ENCODE assay signal across 31 cellular contexts in genomic region chr5:178295589-178295988, GRCh38.
"Had no signal": no experiment of that assay in that cellular context is flagged by ENCODE, and none has a peak within 500 bp of the region (broad histone marks: within the 10 kb centered on the region; RNA-seq: fewer than 3 reads in every experiment).

No MANE protein-coding gene starts in this region.

- H3K9me3 ChIP-seq: neutrophil, ovary, psoas muscle, right lobe of liver, sigmoid colon, suprapubic skin, testis, tibial artery, transverse colon, vagina had no signal

- H3K36me3 Mint-ChIP-seq: naive B cell; natural killer cell treated with Interleukin-12 subunit alpha and Interleukin-12 subunit beta and Interleukin-15 and Interleukin-18, amount 100 ng/mL, for 72 hours; stimulated activated memory B cell treated with anti-CD40 and anti-IgM and Interleukin-4, amounts not matched to agents 10 μg/mL and 1 μg/mL and 100 μg/mL, for 72 hours had no signal

- H3K27ac Mint-ChIP-seq: naive B cell; naive thymus-derived CD8-positive, alpha-beta T cell; natural killer cell treated with Interleukin-12 subunit alpha and Interleukin-12 subunit beta and Interleukin-15 and Interleukin-18, amount 100 ng/mL, for 72 hours; nephron progenitor cell; progenitor cell of endocrine pancreas; stimulated activated memory B cell treated with anti-CD40 and anti-IgM and Interleukin-4, amounts not matched to agents 10 μg/mL and 1 μg/mL and 100 μg/mL, for 72 hours; stimulated activated naive CD8-positive, alpha-beta T cell treated with anti-CD3 and anti-CD28 coated beads, Interleukin-15, amount 100 ng/mL, for 72 hours had no signal

- ATAC-seq: naive thymus-derived CD8-positive, alpha-beta T cell; natural killer cell treated with Interleukin-12 subunit alpha and Interleukin-12 subunit beta and Interleukin-15 and Interleukin-18, amount 100 ng/mL, for 72 hours; psoas muscle; right cardiac atrium; right lobe of liver; stimulated activated memory B cell treated with anti-CD40 and anti-IgM and Interleukin-4, amounts not matched to agents 10 μg/mL and 1 μg/mL and 100 μg/mL, for 72 hours; stimulated activated naive CD8-positive, alpha-beta T cell treated with anti-CD3 and anti-CD28 coated beads, Interleukin-15, amount 100 ng/mL, for 72 hours; stimulated activated naive CD8-positive, alpha-beta T cell treated with anti-CD3 and anti-CD28 coated beads, Interleukin-15, Interleukin-2, amounts not matched to agents 100 U/mL and 50 U/mL, for 24 hours had no signal

- H2AFZ ChIP-seq: parathyroid adenoma had no signal

- FAIRE-seq: small intestine, urothelium cell line had no signal

- DNase-seq: naive B cell; naive thymus-derived CD8-positive, alpha-beta T cell; nephron progenitor cell; nucleus accumbens; small intestine; stimulated activated CD4-positive, alpha-beta T cell treated with anti-CD3 and anti-CD28 coated beads, Interleukin-15, amount 100 ng/mL, for 24 hours; stimulated activated CD4-positive, alpha-beta T cell treated with anti-CD3 and anti-CD28 coated beads, Interleukin-2, amount 100 ng/mL, for 24 hours; stimulated activated CD4-positive, alpha-beta T cell treated with anti-CD3 and anti-CD28 coated beads, Interleukin-2, amount 100 ng/mL, for 48 hours; stimulated activated CD4-positive, alpha-beta T cell treated with anti-CD3 and anti-CD28 coated beads, Interleukin-4, amount 100 ng/mL, for 4 hours; stimulated activated CD8-positive, alpha-beta memory T cell treated with anti-CD3 and anti-CD28 coated beads, Interleukin-4, amount 100 ng/mL, for 48 hours; stimulated activated naive CD4-positive, alpha-beta T cell; stimulated activated naive CD8-positive, alpha-beta T cell treated with anti-CD3 and anti-CD28 coated beads, Interleukin-15, amount 100 ng/mL, for 72 hours; stimulated activated naive CD8-positive, alpha-beta T cell treated with anti-CD3 and anti-CD28 coated beads, Interleukin-15, Interleukin-2, amounts not matched to agents 100 U/mL and 50 U/mL, for 24 hours; substantia nigra; testis; transverse colon; upper lobe of left lung had no signal

- H3K4me3 Mint-ChIP-seq: naive B cell; naive thymus-derived CD8-positive, alpha-beta T cell; natural killer cell treated with Interleukin-12 subunit alpha and Interleukin-12 subunit beta and Interleukin-15 and Interleukin-18, amount 100 ng/mL, for 72 hours; nephron progenitor cell; stimulated activated memory B cell treated with anti-CD40 and anti-IgM and Interleukin-4, amounts not matched to agents 10 μg/mL and 1 μg/mL and 100 μg/mL, for 72 hours; stimulated activated naive CD8-positive, alpha-beta T cell treated with anti-CD3 and anti-CD28 coated beads, Interleukin-15, amount 100 ng/mL, for 72 hours had no signal

- H3K4me3 ChIP-seq: ovary, psoas muscle, right lobe of liver, sigmoid colon, suprapubic skin, testis, tibial artery, transverse colon, upper lobe of left lung, vagina had no signal

- H3K36me3 ChIP-seq: neutrophil, ovary, right lobe of liver, sigmoid colon, suprapubic skin, tibial artery, transverse colon, upper lobe of left lung, vagina had no signal

- H3K27ac ChIP-seq: neutrophil, ovary, parathyroid adenoma, psoas muscle, right lobe of liver, sigmoid colon, suprapubic skin, testis, tibial artery, transverse colon, upper lobe of left lung, vagina had no signal

- H3K27me3 ChIP-seq: neutrophil, ovary, right lobe of liver, testis, upper lobe of left lung, vagina had no signal

- H3K4me1 ChIP-seq: parathyroid adenoma, psoas muscle, right lobe of liver, sigmoid colon, suprapubic skin, testis, tibial artery, transverse colon, upper lobe of left lung, vagina had no signal

- H3K9ac ChIP-seq: parathyroid adenoma had no signal

- H3K4me1 Mint-ChIP-seq: naive B cell; stimulated activated memory B cell treated with anti-CD40 and anti-IgM and Interleukin-4, amounts not matched to agents 10 μg/mL and 1 μg/mL and 100 μg/mL, for 72 hours; stimulated activated naive CD8-positive, alpha-beta T cell treated with anti-CD3 and anti-CD28 coated beads, Interleukin-15, amount 100 ng/mL, for 72 hours had no signal

- H3K9me3 Mint-ChIP-seq: natural killer cell treated with Interleukin-12 subunit alpha and Interleukin-12 subunit beta and Interleukin-15 and Interleukin-18, amount 100 ng/mL, for 72 hours; stimulated activated naive CD8-positive, alpha-beta T cell treated with anti-CD3 and anti-CD28 coated beads, Interleukin-15, amount 100 ng/mL, for 72 hours had no signal

- H3K79me2 ChIP-seq: parathyroid adenoma had no signal
